38 cellular contexts compared by ENCODE assay signal in genomic region chr15:88341653-88342052, GRCh38.
"Had no signal": no experiment of that assay in that cellular context is flagged by ENCODE, and none has a peak within 500 bp of the region (broad histone marks: within the 10 kb centered on the region; RNA-seq: fewer than 3 reads in every experiment).

No MANE protein-coding gene starts in this region.

- H3K4me3 ChIP-seq: adrenal gland, ascending aorta, body of pancreas, breast epithelium, cardiac muscle cell had no signal

- H3K36me3 ChIP-seq: adrenal gland, ascending aorta, brain microvascular endothelial cell, breast epithelium, cardiac muscle cell had no signal

- H3K27ac ChIP-seq: adrenal gland, ascending aorta, body of pancreas, brain microvascular endothelial cell, breast epithelium, cardiac muscle cell had no signal

- H3K4me1 ChIP-seq: adrenal gland, ascending aorta, body of pancreas, breast epithelium had no signal

- ATAC-seq: activated naive CD4-positive, alpha-beta T cell treated with anti-CD3 and anti-CD28 coated beads, Interleukin-2, amount 50 U/mL, for 72 hours; activated T-cell treated with anti-CD3 and anti-CD28 coated beads, Interleukin-2, amount 50 U/mL, for 4 hours; activated T-cell treated with anti-CD3 and anti-CD28 coated beads, Interleukin-2, amount 50 U/mL, for 72 hours; activated T-helper 17 cell treated with anti-CD3 and anti-CD28 coated beads, Interleukin-2, amount 50 U/mL, for 72 hours; body of pancreas had no signal

- H3K27me3 ChIP-seq: adrenal gland, ascending aorta, body of pancreas, brain microvascular endothelial cell, breast epithelium had no signal

- H3K27ac Mint-ChIP-seq: activated naive CD4-positive, alpha-beta T cell treated with anti-CD3 and anti-CD28 coated beads for 36 hours; activated naive CD4-positive, alpha-beta T cell treated with anti-CD3 and anti-CD28 coated beads, Interleukin-2, amount 10 ng/mL, durations not matched to agents 7 days and 5 days; activated naive CD4-positive, alpha-beta T cell treated with anti-CD3 and anti-CD28 coated beads, Interleukin-2, amount 50 U/mL, for 24 hours; activated naive CD4-positive, alpha-beta T cell treated with anti-CD3 and anti-CD28 coated beads, Interleukin-2, amount 50 U/mL, for 72 hours; activated naive CD8-positive, alpha-beta T cell; activated naive CD8-positive, alpha-beta T cell treated with anti-CD3 and anti-CD28 coated beads for 36 hours; activated naive CD8-positive, alpha-beta T cell treated with anti-CD3 and anti-CD28 coated beads, Interleukin-2, amount 10 ng/mL, durations not matched to agents 7 days and 5 days; activated T-cell treated with anti-CD3 and anti-CD28 coated beads, Interleukin-2, amount 50 U/mL, for 24 hours; activated T-cell treated with anti-CD3 and anti-CD28 coated beads, Interleukin-2, amount 50 U/mL, for 72 hours; activated T-helper 1 cell treated with anti-CD3 and anti-CD28 coated beads, Interleukin-12 subunit alpha, Interleukin-12 subunit beta, Interleukin-2, Interleukin-4 antibody, amounts not matched to agents 30 ng/mL and 10 ng/mL and 1 ng/mL, durations not matched to agents 14 hours and 24 hours and 36 hours; activated T-helper 17 cell treated with anti-CD3 and anti-CD28 coated beads, Interleukin-2, amount 50 U/mL, for 72 hours; activated T-helper 2 cell treated with anti-CD3 and anti-CD28 coated beads, Interferon-gamma antibody, Interleukin-2, Interleukin-4, amounts not matched to agents 10 μg/mL and 5 μg/mL and 100 μg/mL, durations not matched to agents 14 hours and 24 hours and 36 hours; brain had no signal

- H3K4me3 Mint-ChIP-seq: activated naive CD4-positive, alpha-beta T cell treated with anti-CD3 and anti-CD28 coated beads for 36 hours; activated naive CD4-positive, alpha-beta T cell treated with anti-CD3 and anti-CD28 coated beads, Interleukin-2, amount 10 ng/mL, durations not matched to agents 7 days and 5 days; activated naive CD4-positive, alpha-beta T cell treated with anti-CD3 and anti-CD28 coated beads, Interleukin-2, amount 50 U/mL, for 24 hours; activated naive CD8-positive, alpha-beta T cell; activated naive CD8-positive, alpha-beta T cell treated with anti-CD3 and anti-CD28 coated beads for 36 hours; activated naive CD8-positive, alpha-beta T cell treated with anti-CD3 and anti-CD28 coated beads, Interleukin-2, amount 10 ng/mL, durations not matched to agents 7 days and 5 days; activated T-cell treated with anti-CD3 and anti-CD28 coated beads, Interleukin-2, amount 50 U/mL, for 24 hours; activated T-cell treated with anti-CD3 and anti-CD28 coated beads, Interleukin-2, amount 50 U/mL, for 4 hours; activated T-cell treated with anti-CD3 and anti-CD28 coated beads, Interleukin-2, amount 50 U/mL, for 72 hours; activated T-helper 1 cell treated with anti-CD3 and anti-CD28 coated beads, Interleukin-12 subunit alpha, Interleukin-12 subunit beta, Interleukin-2, Interleukin-4 antibody, amounts not matched to agents 30 ng/mL and 10 ng/mL and 1 ng/mL, durations not matched to agents 14 hours and 24 hours and 36 hours; activated T-helper 17 cell treated with anti-CD3 and anti-CD28 coated beads, Interleukin-2, amount 50 U/mL, for 72 hours; brain; central memory CD8-positive, alpha-beta T cell had no signal

- H3K9me3 ChIP-seq: adrenal gland, ascending aorta, body of pancreas, breast epithelium had no signal

- H3K27me3 Mint-ChIP-seq: activated naive CD8-positive, alpha-beta T cell treated with anti-CD3 and anti-CD28 coated beads for 36 hours had no signal

- DNase-seq: activated effector memory CD4-positive, alpha-beta T cell treated with anti-CD3 and anti-CD28 coated beads, Interleukin-2, amount 50 U/mL, for 16 hours; activated effector memory CD4-positive, alpha-beta T cell treated with Interleukin-2 at 50 U/mL for 16 hours; activated gamma-delta T cell; activated gamma-delta T cell treated with Interleukin-2 at 50 U/mL for 16 hours; activated naive CD4-positive, alpha-beta T cell; activated naive CD4-positive, alpha-beta T cell treated with anti-CD3 and anti-CD28 coated beads for 36 hours; activated naive CD4-positive, alpha-beta T cell treated with anti-CD3 and anti-CD28 coated beads, Interleukin-2, amount 10 ng/mL, durations not matched to agents 7 days and 5 days; activated naive CD4-positive, alpha-beta T cell treated with anti-CD3 and anti-CD28 coated beads, Interleukin-2, amount 50 U/mL, for 16 hours; activated naive CD4-positive, alpha-beta T cell treated with Interleukin-2 at 50 U/mL for 16 hours; activated naive CD8-positive, alpha-beta T cell treated with anti-CD3 and anti-CD28 coated beads for 36 hours; activated naive CD8-positive, alpha-beta T cell treated with anti-CD3 and anti-CD28 coated beads, Interleukin-2, amount 10 ng/mL, durations not matched to agents 7 days and 5 days; activated T-cell treated with anti-CD3 and anti-CD28 coated beads for 4 hours; activated T-cell treated with anti-CD3 and anti-CD28 coated beads, Interleukin-2, amount 50 U/mL, for 1 hour; activated T-cell treated with anti-CD3 and anti-CD28 coated beads, Interleukin-2, amount 50 U/mL, for 24 hours; activated T-cell treated with anti-CD3 and anti-CD28 coated beads, Interleukin-2, amount 50 U/mL, for 4 hours; activated T-cell treated with anti-CD3 and anti-CD28 coated beads, Interleukin-2, amount 50 U/mL, for 48 hours; activated T-cell treated with anti-CD3 and anti-CD28 coated beads, Interleukin-2, amount 50 U/mL, for 72 hours; adrenal gland; amniotic stem cell; amygdala; anterior cingulate cortex; aorta; body of pancreas; brain microvascular endothelial cell; caudate nucleus; central memory CD4-positive, alpha-beta T cell; cerebellar nuclear complex had no signal

- H3K36me3 Mint-ChIP-seq: activated naive CD4-positive, alpha-beta T cell treated with anti-CD3 and anti-CD28 coated beads, Interleukin-2, amount 10 ng/mL, durations not matched to agents 7 days and 5 days; activated naive CD4-positive, alpha-beta T cell treated with anti-CD3 and anti-CD28 coated beads, Interleukin-2, amount 50 U/mL, for 24 hours; activated naive CD4-positive, alpha-beta T cell treated with anti-CD3 and anti-CD28 coated beads, Interleukin-2, amount 50 U/mL, for 72 hours; activated naive CD8-positive, alpha-beta T cell; activated naive CD8-positive, alpha-beta T cell treated with anti-CD3 and anti-CD28 coated beads for 36 hours; activated naive CD8-positive, alpha-beta T cell treated with anti-CD3 and anti-CD28 coated beads, Interleukin-2, amount 10 ng/mL, durations not matched to agents 7 days and 5 days; brain had no signal

- H3K4me1 Mint-ChIP-seq: activated naive CD4-positive, alpha-beta T cell treated with anti-CD3 and anti-CD28 coated beads, Interleukin-2, amount 10 ng/mL, durations not matched to agents 7 days and 5 days; activated naive CD4-positive, alpha-beta T cell treated with anti-CD3 and anti-CD28 coated beads, Interleukin-2, amount 50 U/mL, for 24 hours; activated naive CD8-positive, alpha-beta T cell treated with anti-CD3 and anti-CD28 coated beads for 36 hours; activated naive CD8-positive, alpha-beta T cell treated with anti-CD3 and anti-CD28 coated beads, Interleukin-2, amount 10 ng/mL, durations not matched to agents 7 days and 5 days; activated T-helper 17 cell treated with anti-CD3 and anti-CD28 coated beads, Interleukin-2, amount 50 U/mL, for 72 hours; brain; central memory CD8-positive, alpha-beta T cell had no signal

- H3K9me3 Mint-ChIP-seq: activated naive CD4-positive, alpha-beta T cell treated with anti-CD3 and anti-CD28 coated beads for 36 hours; activated naive CD4-positive, alpha-beta T cell treated with anti-CD3 and anti-CD28 coated beads, Interleukin-2, amount 10 ng/mL, durations not matched to agents 7 days and 5 days; activated naive CD4-positive, alpha-beta T cell treated with anti-CD3 and anti-CD28 coated beads, Interleukin-2, amount 50 U/mL, for 24 hours; activated naive CD4-positive, alpha-beta T cell treated with anti-CD3 and anti-CD28 coated beads, Interleukin-2, amount 50 U/mL, for 72 hours; activated naive CD8-positive, alpha-beta T cell treated with anti-CD3 and anti-CD28 coated beads for 36 hours; activated naive CD8-positive, alpha-beta T cell treated with anti-CD3 and anti-CD28 coated beads, Interleukin-2, amount 10 ng/mL, durations not matched to agents 7 days and 5 days; activated T-cell treated with anti-CD3 and anti-CD28 coated beads, Interleukin-2, amount 50 U/mL, for 24 hours; activated T-cell treated with anti-CD3 and anti-CD28 coated beads, Interleukin-2, amount 50 U/mL, for 4 hours; activated T-cell treated with anti-CD3 and anti-CD28 coated beads, Interleukin-2, amount 50 U/mL, for 72 hours; activated T-helper 1 cell treated with anti-CD3 and anti-CD28 coated beads, Interleukin-12 subunit alpha, Interleukin-12 subunit beta, Interleukin-2, Interleukin-4 antibody, amounts not matched to agents 30 ng/mL and 10 ng/mL and 1 ng/mL, durations not matched to agents 14 hours and 24 hours and 36 hours; activated T-helper 17 cell treated with anti-CD3 and anti-CD28 coated beads, Interleukin-2, amount 50 U/mL, for 72 hours; activated T-helper 2 cell treated with anti-CD3 and anti-CD28 coated beads, Interferon-gamma antibody, Interleukin-2, Interleukin-4, amounts not matched to agents 10 μg/mL and 5 μg/mL and 100 μg/mL, durations not matched to agents 14 hours and 24 hours and 36 hours; central memory CD8-positive, alpha-beta T cell had no signal
